8 cellular contexts compared by ENCODE assay signal in genomic region chr9:136842380-136842948, GRCh38. TPM values are rescaled to one million over a fixed set of nuclear protein-coding genes. Genes with fewer than 3 reads are reported as not detected.
DNase-seq lines count a peak whose midpoint lies in the region; ATAC-seq, FAIRE-seq and TF ChIP-seq lines count a peak whose summit lies in the region.
"Not testable (repeated sequence)": the region's sequence is repeated elsewhere in the genome, so short reads cannot be mapped to it uniquely, and the experiment has no call there.

Gene AJM1 (plus strand): TSS chr9:136842478. CDS start chr9:136844415, 1,937 bp downstream.

- not testable (repeated sequence) for H3K27me3 ChIP-seq in bronchial epithelial cell (ENCODE audit: control insufficient read depth, insufficient read depth, low read length)

- in situ Hi-C loops in GM18951 (cut with MboI; ENCODE audit: low sequenced_read_pairs, unreplicated experiment), result not testable (repeated sequence)

- POLR2A ChIA-PET in AG04449 (lab: Yijun Ruan, JAX), result interaction anchor here (1.0 kb wide), 1 partner anchor 10 kb away, joined by 3 read pairs; the partner anchor contains the start of gene MAMDC4

- H3K4me3 ChIP-seq in AG04449 (ENCODE audit: low read depth, low read length) (peak within 1 kb of the TSS; percentile 61), bronchial epithelial cell (ENCODE audit: low read depth, low read length) (peak within 1 kb of the TSS; percentile 28), skin epidermis (peak within 1 kb of the TSS; percentile 20 to 52 (median 43))

- DNase-seq in AG04449 (ENCODE audit: low read depth, low spot score), result not testable (repeated sequence)
- DNase-seq in NCI-H446 (lab: John Stamatoyannopoulos, UW) (peak; percentile 12 to 63), bronchial epithelial cell (ENCODE audit: low read depth) (peak; percentile 58), inferior parietal cortex (ENCODE audit: extremely low spot score) (peak; percentile 78)
- DNase-seq in activated CD4-positive, CD25-positive, alpha-beta regulatory T cell treated with anti-CD3 and anti-CD28 coated beads, Interleukin-2, amount 50 U/mL, for 16 hours (ENCODE audit: low read depth, low spot score), result peak; percentile 58

- H3K27ac ChIP-seq in skin epidermis, result peak within 1 kb of the TSS in 10 of 21 experiments; percentile 0 to 64 (median 32)

- CTCF ChIA-PET in AG04449 (lab: Yijun Ruan, JAX), result interaction anchor here (0.7 to 4.1 kb wide), 22 partner anchors 8 to 193 kb away, joined by 3 to 35 read pairs (median 6); partner anchors contain the start of genes FBXW5, MAMDC4, RABL6 and TMEM141

- TF ChIP-seq CTCF in AG04449 (IDR thresholded peaks at IDR 0.05; ENCODE audit: insufficient read depth, low read length, missing control alignments) (peak; percentile 91), bronchial epithelial cell (IDR thresholded peaks at IDR 0.05; ENCODE audit: insufficient read depth, low read length, severe bottlenecking) (peak; percentile 85)

- not testable (repeated sequence) for H3K36me3 ChIP-seq in bronchial epithelial cell (ENCODE audit: control insufficient read depth, insufficient read depth, low read length)

- peak; percentile 30 for TF ChIP-seq POLR2A in GM18951 (IDR thresholded peaks at IDR 0.05; ENCODE audit: extremely low read depth, insufficient read depth, insufficient read length)

- ATAC-seq in HG03175 (IDR thresholded peaks at IDR 0.05; ENCODE audit: unreplicated experiment), result peak; percentile 79

- not testable (repeated sequence) for FAIRE-seq in bronchial epithelial cell (lab: Jason Lieb, UNC)

RNA-seq across cellular contexts. Expression of gene AJM1, which starts in this region (rescaled TPM):
- total RNA-seq in bronchial epithelial cell, result 1.1 and 1.8 TPM in 2 replicates
